Comparison of ENCODE assay signal across 8 cellular contexts in genomic region chr7:44244282-44244681, GRCh38. TPM values are rescaled to one million over a fixed set of nuclear protein-coding genes. Genes with fewer than 3 reads are reported as not detected.
A peak's percentile ranks its signal among the peaks of the same experiment; 100 is the strongest.
DNase-seq lines count a peak whose midpoint lies in the region; ATAC-seq and TF ChIP-seq lines count a peak whose summit lies in the region.
"Had no signal": no experiment of that assay in that cellular context is flagged by ENCODE, and none has a peak within 500 bp of the region (broad histone marks: within the 10 kb centered on the region; RNA-seq: fewer than 3 reads in every experiment).

No MANE protein-coding gene starts in this region.

- no peaks in the 10 kb centered on the region for H3K9me2 ChIP-seq in Loucy (replicated peaks; ENCODE audit: low read depth, low read length)

- no peaks in the 10 kb centered on the region for H4K20me1 ChIP-seq in Loucy (ENCODE audit: insufficient read depth, low read length, poor library complexity, severe bottlenecking)

- no peaks in the 10 kb centered on the region for H3K9me3 ChIP-seq in Loucy (ENCODE audit: insufficient read depth, low read depth, low read length)
- H3K9me3 ChIP-seq: SJSA1 had no signal

- H3K4me3 ChIP-seq in GM12864 (ENCODE audit: low read depth, low read length), result no peak overlapping the region
- H3K4me3 ChIP-seq in Loucy (ENCODE audit: low read length, poor library complexity, severe bottlenecking), result no peak overlapping the region
- H3K4me3 ChIP-seq: SJSA1 had no signal

- H3K4me2 ChIP-seq in Loucy (ENCODE audit: low read depth, low read length, poor library complexity, severe bottlenecking), result no peak overlapping the region

- no peaks in the 10 kb centered on the region for H3K36me3 ChIP-seq in Loucy (ENCODE audit: insufficient read depth, low read length)
- H3K36me3 ChIP-seq: SJSA1 had no signal

- H3K27me3 Mint-ChIP-seq in activated naive CD8-positive, alpha-beta T cell treated with anti-CD3 and anti-CD28 coated beads, Interleukin-2, amount 10 ng/mL, durations not matched to agents 7 days and 5 days, result no peaks in the 10 kb centered on the region
- H3K27me3 Mint-ChIP-seq in naive B cell, result peaks cover 0 to 4% (median 0%) of the 10 kb centered on the region in 3 donors

- H3F3A ChIP-seq in Loucy (ENCODE audit: low read depth), result no peaks in the 10 kb centered on the region

- H3K27me3 ChIP-seq in Loucy (ENCODE audit: insufficient read depth, low read length, poor library complexity, severe bottlenecking), result no peaks in the 10 kb centered on the region
- H3K27me3 ChIP-seq: SJSA1 had no signal

- H2AFZ ChIP-seq in Loucy (ENCODE audit: low read length), result no peak overlapping the region

- no peaks in the 10 kb centered on the region for H3K9me3 Mint-ChIP-seq in activated naive CD8-positive, alpha-beta T cell treated with anti-CD3 and anti-CD28 coated beads, Interleukin-2, amount 10 ng/mL, durations not matched to agents 7 days and 5 days
- no peaks in the 10 kb centered on the region for H3K9me3 Mint-ChIP-seq in naive B cell

- peaks cover 5% of the 10 kb centered on the region for H3K4me1 ChIP-seq in Loucy (ENCODE audit: insufficient read depth, low read length, poor library complexity, severe bottlenecking)
- H3K4me1 ChIP-seq: SJSA1 had no signal

- no peaks in the 10 kb centered on the region for H3K79me2 ChIP-seq in Loucy (ENCODE audit: insufficient read depth, low read length)

- DNase-seq in GM12864 (ENCODE audit: low read depth) (no peak), naive B cell (peak; percentile 15), HCEC 1CT (no peak), cerebellar cortex (ENCODE audit: low spot score) (no peak)
- DNase-seq in activated naive CD8-positive, alpha-beta T cell treated with anti-CD3 and anti-CD28 coated beads, Interleukin-2, amount 10 ng/mL, durations not matched to agents 7 days and 5 days, result peak; percentile 57

- TF ChIP-seq CTCF in GM12864 (IDR thresholded peaks at IDR 0.05; ENCODE audit: low read depth, low read length, missing control alignments), result peak; percentile 71
- peak; percentile 66 for TF ChIP-seq CTCF in Loucy (conservative IDR thresholded peaks at IDR 0.05; ENCODE audit: low read length)

- no peak for ATAC-seq in activated naive CD8-positive, alpha-beta T cell treated with anti-CD3 and anti-CD28 coated beads, Interleukin-2, amount 10 ng/mL, durations not matched to agents 7 days and 5 days (ENCODE audit: low read depth)
- ATAC-seq in naive B cell (ENCODE audit: low read depth in 2 of 2), result no peak
- ATAC-seq in HG03025 (IDR thresholded peaks at IDR 0.05; ENCODE audit: low FRiP score, unreplicated experiment), result no peak

- H3K36me3 Mint-ChIP-seq in activated naive CD8-positive, alpha-beta T cell treated with anti-CD3 and anti-CD28 coated beads, Interleukin-2, amount 10 ng/mL, durations not matched to agents 7 days and 5 days, result no peaks in the 10 kb centered on the region
- H3K36me3 Mint-ChIP-seq in naive B cell, result no peaks in the 10 kb centered on the region

- no peak overlapping the region for H3K4me3 Mint-ChIP-seq in activated naive CD8-positive, alpha-beta T cell treated with anti-CD3 and anti-CD28 coated beads, Interleukin-2, amount 10 ng/mL, durations not matched to agents 7 days and 5 days
- no peak overlapping the region for H3K4me3 Mint-ChIP-seq in naive B cell

- H3K9ac ChIP-seq in Loucy (ENCODE audit: low read depth, low read length, poor library complexity, severe bottlenecking), result no peak overlapping the region

- peaks cover 3% of the 10 kb centered on the region for H3K4me1 Mint-ChIP-seq in activated naive CD8-positive, alpha-beta T cell treated with anti-CD3 and anti-CD28 coated beads, Interleukin-2, amount 10 ng/mL, durations not matched to agents 7 days and 5 days
- H3K4me1 Mint-ChIP-seq in naive B cell, result peaks cover 0 to 3% (median 0%) of the 10 kb centered on the region in 3 donors

- H3K27ac Mint-ChIP-seq in activated naive CD8-positive, alpha-beta T cell treated with anti-CD3 and anti-CD28 coated beads, Interleukin-2, amount 10 ng/mL, durations not matched to agents 7 days and 5 days, result no peak overlapping the region
- H3K27ac Mint-ChIP-seq in naive B cell, result peak overlapping the region in 2 of 6 donors; percentile 36 to 44

- POLR2A ChIA-PET in activated naive CD8-positive, alpha-beta T cell treated with anti-CD3 and anti-CD28 coated beads, Interleukin-2, amount 10 ng/mL, durations not matched to agents 7 days and 5 days (lab: Charles Lee), result interaction anchor here (0.9 kb wide), 1 partner anchor 14 kb away, joined by 3 read pairs; no protein-coding TSS in a partner anchor

RNA-seq across cellular contexts. Expression of gene YKT6, which starts 43.5 kb away (rescaled TPM):
- 10 to 100 TPM; 58.9 to 62.4 TPM for total RNA-seq in activated naive CD8-positive, alpha-beta T cell treated with anti-CD3 and anti-CD28 coated beads, Interleukin-2, amount 10 ng/mL, durations not matched to agents 7 days and 5 days
- 10 to 100 TPM; 21.5 to 41.9 (median 31.0) TPM for polyA plus RNA-seq in naive B cell (ENCODE audit: low read depth in 6 of 6)

RNA-seq across cellular contexts. Expression of gene GCK, which starts 55.0 kb away (rescaled TPM):
- total RNA-seq in activated naive CD8-positive, alpha-beta T cell treated with anti-CD3 and anti-CD28 coated beads, Interleukin-2, amount 10 ng/mL, durations not matched to agents 7 days and 5 days, result under 1 TPM; 0.23 to 0.30 TPM
- polyA plus RNA-seq in naive B cell (ENCODE audit: low read depth in 6 of 6), result 1 to 10 TPM in 2 of 6 donors, under 1 TPM in 4; 0.29 to 4.5 (median 0.45) TPM

Comparison
In these comparisons a context has a peak if more than half of its experiments do, and no peak if none do; other contexts are left out.
1. DNase-seq: peak in activated naive CD8-positive, alpha-beta T cell treated with anti-CD3 and anti-CD28 coated beads, Interleukin-2, amount 10 ng/mL, durations not matched to agents 7 days and 5 days (single experiment) and naive B cell (single experiment); none in GM12864 (single experiment), HCEC 1CT (single experiment) and cerebellar cortex (single experiment).